In the genomic region with DNA sequence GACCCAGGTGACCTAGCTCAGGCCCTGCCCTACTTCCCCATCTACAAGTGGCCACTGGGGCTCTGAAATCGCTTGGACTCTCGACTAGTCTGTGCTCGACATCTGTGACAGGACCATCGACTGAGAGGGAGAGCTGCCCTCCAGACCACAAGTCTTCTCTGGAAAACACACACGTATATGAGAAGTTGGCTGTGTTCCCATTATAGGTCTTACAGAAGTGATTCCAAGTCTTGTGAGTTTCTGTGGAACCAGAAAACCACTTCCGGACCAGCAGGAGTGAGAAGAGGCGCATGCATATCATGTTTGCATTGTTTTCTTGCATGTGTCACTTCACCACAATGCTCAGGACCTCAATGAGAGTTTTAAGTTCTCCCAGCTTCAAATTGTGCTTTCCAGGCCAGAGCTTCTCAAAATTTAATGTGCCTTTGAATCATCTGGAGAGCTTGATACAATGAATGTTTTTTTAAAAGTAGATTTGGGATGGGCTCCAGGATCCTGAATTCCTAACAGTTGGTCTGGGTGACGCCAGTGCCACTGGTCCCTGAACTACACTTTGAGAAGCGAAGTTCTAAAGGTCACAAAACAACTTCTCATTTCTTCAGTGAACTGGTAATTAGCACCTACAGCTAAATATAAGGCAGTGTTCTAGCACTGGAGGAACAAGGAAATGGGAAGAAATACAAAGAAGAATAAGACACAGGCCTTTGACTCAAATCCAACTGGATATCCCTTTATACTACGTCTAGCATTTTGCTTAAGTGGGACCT, we compare ENCODE assay signal across 10 cellular contexts. TPM values are rescaled to one million over a fixed set of nuclear protein-coding genes. Genes with fewer than 3 reads are reported as not detected.
A peak's percentile ranks its signal among the peaks of the same experiment; 100 is the strongest.
DNase-seq lines count a peak whose midpoint lies in the region; ATAC-seq and TF ChIP-seq lines count a peak whose summit lies in the region.
"Had no signal": no experiment of that assay in that cellular context is flagged by ENCODE, and none has a peak within 500 bp of the region (broad histone marks: within the 10 kb centered on the region; RNA-seq: fewer than 3 reads in every experiment).

No MANE protein-coding gene starts in this region.

- no peak overlapping the region for H2AK9ac ChIP-seq in IMR-90 (replicated peaks; ENCODE audit: low read depth, low read length, poor library complexity)

- in situ Hi-C loops in IMR-90 (cut with MboI; ENCODE audit: low sequenced_read_pairs): no loop called here

- peak overlapping the region; percentile 5; the same call in 1 of the 2 replicates for H2BK120ac ChIP-seq in IMR-90 (ENCODE audit: low read depth, low read length)

- no peaks in the 10 kb centered on the region for H3K79me1 ChIP-seq in IMR-90 (ENCODE audit: low read depth in 1 of 2, low read length in 2 of 2)

- CTCF ChIA-PET in IMR-90 (lab: Yijun Ruan, JAX): no interaction called here

- no peaks in the 10 kb centered on the region for H3K9me3 ChIP-seq in BLaER1 treated with 17β-estradiol and CSF1 and Interleukin-3, amounts not matched to agents 10 nM and 100 nM (replicated peaks in 1 of 11)
- H3K9me3 ChIP-seq in IMR-90 (ENCODE audit: control insufficient read depth, insufficient read depth, low read length) (no peaks in the 10 kb centered on the region), ascending aorta (no peaks in the 10 kb centered on the region), mucosa of rectum (ENCODE audit: control insufficient read depth in 2 of 2, low read length in 2 of 2) (no peaks in the 10 kb centered on the region)

- H3K4ac ChIP-seq in IMR-90 (ENCODE audit: low read depth, low read length): no peak overlapping the region; the same call in 1 of the 2 replicates

- ATAC-seq in IMR-90 (ENCODE audit: low read depth) (no peak), GM19324 (IDR thresholded peaks at IDR 0.05; ENCODE audit: low FRiP score, unreplicated experiment) (no peak)

- H4K5ac ChIP-seq in IMR-90 (ENCODE audit: low read depth, low read length): no peak overlapping the region

- H4K20me1 ChIP-seq in BLaER1 treated with 17β-estradiol and CSF1 and Interleukin-3, amounts not matched to agents 10 nM and 100 nM: no peaks in the 10 kb centered on the region
- no peaks in the 10 kb centered on the region for H4K20me1 ChIP-seq in IMR-90 (ENCODE audit: insufficient read depth, low read length)

- H3K4me2 ChIP-seq in BLaER1 treated with 17β-estradiol and CSF1 and Interleukin-3, amounts not matched to agents 10 nM and 100 nM: peak overlapping the region; percentile 9 to 75 (median 51)
- no peak overlapping the region for H3K4me2 ChIP-seq in IMR-90 (ENCODE audit: low read depth, low read length)

- no peak overlapping the region for H2BK5ac ChIP-seq in IMR-90 (ENCODE audit: low read depth, low read length, poor library complexity, severe bottlenecking)

- no peak overlapping the region for H4K8ac ChIP-seq in IMR-90 (ENCODE audit: low read depth in 2 of 2, low read length in 2 of 2)

- H3K56ac ChIP-seq in IMR-90 (ENCODE audit: extremely low read depth, insufficient read depth, low read length): no peak overlapping the region

- peaks cover 0 to 9% (median 0%) of the 10 kb centered on the region in 11 experiments; a peak in 1 of 22 replicates for H3K36me3 ChIP-seq in BLaER1 treated with 17β-estradiol and CSF1 and Interleukin-3, amounts not matched to agents 10 nM and 100 nM
- H3K36me3 ChIP-seq in IMR-90 (ENCODE audit: control insufficient read depth, insufficient read depth, low read length) (no peaks in the 10 kb centered on the region), ascending aorta (no peaks in the 10 kb centered on the region), mucosa of rectum (ENCODE audit: control insufficient read depth in 2 of 2, insufficient read depth in 2 of 2, low read length in 2 of 2) (no peaks in the 10 kb centered on the region)

- POLR2A ChIA-PET in IMR-90 (lab: Charles Lee; ENCODE audit: unreplicated experiment): no interaction called here

- no peak for TF ChIP-seq RAD21 in IMR-90 (IDR thresholded peaks at IDR 0.05; ENCODE audit: low read length)

- TF ChIP-seq CTCF in IMR-90 (conservative IDR thresholded peaks at IDR 0.05; ENCODE audit: low read depth, low read length): no peak
- no peak for TF ChIP-seq CTCF in ascending aorta (IDR thresholded peaks at IDR 0.05)

- H3K9ac ChIP-seq in BLaER1 treated with 17β-estradiol and CSF1 and Interleukin-3, amounts not matched to agents 10 nM and 100 nM: peak overlapping the region in 1 of 11 experiments; percentile 21; a peak in 3 of 22 replicates
- H3K9ac ChIP-seq in IMR-90 (ENCODE audit: low read depth, low read length) (no peak overlapping the region), mucosa of rectum (ENCODE audit: low read depth in 1 of 2, low read length in 2 of 2) (no peak overlapping the region)

- no peak for TF ChIP-seq POLR2A in IMR-90 (IDR thresholded peaks at IDR 0.05; ENCODE audit: low read depth, low read length)

- H2AFZ ChIP-seq in IMR-90 (replicated peaks; ENCODE audit: low read length, poor library complexity): no peak overlapping the region

- H3K14ac ChIP-seq in IMR-90 (replicated peaks; ENCODE audit: low read depth, low read length): no peak overlapping the region

- no peak overlapping the region for H3K4me3 ChIP-seq in BLaER1 treated with 17β-estradiol and CSF1 and Interleukin-3, amounts not matched to agents 10 nM and 100 nM
- no peak overlapping the region for H3K4me3 ChIP-seq in IMR-90 (ENCODE audit: insufficient read depth, low read depth, low read length)
- no peak overlapping the region for H3K4me3 ChIP-seq in ascending aorta
- no peak overlapping the region for H3K4me3 ChIP-seq in mucosa of rectum (ENCODE audit: low read length in 2 of 2)

- no peak overlapping the region for H2AK5ac ChIP-seq in IMR-90 (ENCODE audit: low read depth, low read length)

- BruUV-seq in IMR-90 (replicated peaks; lab: Mats Ljungman, UMichigan): no TSS peak

- no peaks in the 10 kb centered on the region for H3K27me3 ChIP-seq in BLaER1 treated with 17β-estradiol and CSF1 and Interleukin-3, amounts not matched to agents 10 nM and 100 nM
- H3K27me3 ChIP-seq in IMR-90 (ENCODE audit: control insufficient read depth, insufficient read depth, low read length): no peaks in the 10 kb centered on the region
- H3K27me3 ChIP-seq in ascending aorta: no peaks in the 10 kb centered on the region
- no peaks in the 10 kb centered on the region for H3K27me3 ChIP-seq in mucosa of rectum (ENCODE audit: control insufficient read depth in 2 of 2, insufficient read depth in 2 of 2, low read length in 2 of 2)

- 50% methylated on average over 2 of the region's 10 CpGs; no CpG with 5 or more reads in 1 of the 2 experiments for WGBS in IMR-90 (ENCODE audit: extremely low coverage in 2 of 2, insufficient read length in 1 of 2), 2 experiments

- H3K27ac ChIP-seq in BLaER1 treated with 17β-estradiol and CSF1 and Interleukin-3, amounts not matched to agents 10 nM and 100 nM: peak overlapping the region; percentile 3 to 62 (median 46); a peak in 15 of 22 replicates
- H3K27ac ChIP-seq in IMR-90 (ENCODE audit: insufficient read depth, low read length) (no peak overlapping the region), ascending aorta (peak overlapping the region; percentile 9 to 61), mucosa of rectum (ENCODE audit: low read depth in 2 of 2, low read length in 2 of 2) (peak overlapping the region; percentile 52 to 67)

- H2BK15ac ChIP-seq in IMR-90 (ENCODE audit: low read depth, low read length): no peak overlapping the region; the same call in 2 of the 3 replicates

- 0 out of 2 replicates have a peak overlapping the region, but pooled peaks have one; percentile 5 for H2BK20ac ChIP-seq in IMR-90 (ENCODE audit: low read depth, low read length)

- peak; percentile 72 for DNase-seq in IMR-90
- no peak for DNase-seq in ascending aorta (ENCODE audit: low spot score in 2 of 2)
- DNase-seq in NCI-H2107 (lab: John Stamatoyannopoulos, UW): no peak
- DNase-seq in germinal center (ENCODE audit: low spot score): no peak
- DNase-seq in AG08396 (ENCODE audit: low spot score): no peak
- DNase-seq: naive thymus-derived CD8-positive, alpha-beta T cell; NCI-H69 had no signal

- peaks cover 6% of the 10 kb centered on the region; the same call in 1 of the 2 replicates for H3K9me1 ChIP-seq in IMR-90 (ENCODE audit: insufficient read depth, low read length)

- no peak overlapping the region for H4K91ac ChIP-seq in IMR-90 (ENCODE audit: insufficient read depth, low read depth, low read length)

- dilution Hi-C loops in IMR-90 (cut with HindIII; ENCODE audit: low sequenced_read_pairs, unreplicated experiment): no loop called here

- H3K4me1 ChIP-seq in BLaER1 treated with 17β-estradiol and CSF1 and Interleukin-3, amounts not matched to agents 10 nM and 100 nM: peaks cover 54 to 70% (median 60%) of the 10 kb centered on the region in 10 experiments
- peaks cover 5% of the 10 kb centered on the region; the same call in 1 of the 2 replicates for H3K4me1 ChIP-seq in IMR-90 (ENCODE audit: control insufficient read depth, insufficient read depth, low read length)
- H3K4me1 ChIP-seq in ascending aorta: peaks cover 7 to 8% of the 10 kb centered on the region in 2 donors
- H3K4me1 ChIP-seq in mucosa of rectum (ENCODE audit: control insufficient read depth in 2 of 2, insufficient read depth in 2 of 2, low read length in 2 of 2): peaks cover 8 to 17% of the 10 kb centered on the region in 2 donors

- intact Hi-C loops in IMR-90 (cut with micrococcal nuclease): no loop called here
- intact Hi-C loops in ascending aorta (cut with DNase I): no loop called here

- 0 out of 2 replicates have a peak overlapping the region, but pooled peaks have one; percentile 3 for H3K18ac ChIP-seq in IMR-90 (ENCODE audit: low read depth, low read length)

- H3K23ac ChIP-seq in IMR-90 (ENCODE audit: low read depth, low read length): peak overlapping the region; percentile 3; the same call in 1 of the 2 replicates

TF ChIP-seq in IMR-90, 13 proteins besides CTCF, POLR2A, EP300 and RAD21:
- TF ChIP-seq MAFK (IDR thresholded peaks at IDR 0.05; ENCODE audit: low read depth, low read length) (no peak), BHLHE40 (IDR thresholded peaks at IDR 0.05; ENCODE audit: low read depth, low read length) (peak; percentile 41; the same call in 1 of the 2 replicates), RFX5 (IDR thresholded peaks at IDR 0.05; ENCODE audit: low read depth, low read length) (no peak), MXI1 (IDR thresholded peaks at IDR 0.05; ENCODE audit: borderline replicate concordance, low read depth, low read length) (no peak)

RNA-seq across cellular contexts. Expression of a gene that starts 15.6 kb away (rescaled TPM):
- total RNA-seq in IMR-90 (2012; rRNA removed) (under 0.01 TPM in 1 of 2 replicates, not detected in the other), ascending aorta (not detected)
- 0.07 and 0.14 TPM in 2 replicates for polyA plus RNA-seq in IMR-90 (2012; rRNA removed)
- polyA plus RNA-seq in IMR-90 (2012; cell fraction: cytosol; rRNA removed): 0.05 and 0.19 TPM in 2 replicates
- polyA plus RNA-seq in IMR-90 (2012; cell fraction: nucleus; rRNA removed; ENCODE audit: low replicate concordance): 0.12 TPM in 1 of 2 replicates, not detected in the other
